Comparison of ENCODE assay signal across 9 cellular contexts in the genomic region with DNA sequence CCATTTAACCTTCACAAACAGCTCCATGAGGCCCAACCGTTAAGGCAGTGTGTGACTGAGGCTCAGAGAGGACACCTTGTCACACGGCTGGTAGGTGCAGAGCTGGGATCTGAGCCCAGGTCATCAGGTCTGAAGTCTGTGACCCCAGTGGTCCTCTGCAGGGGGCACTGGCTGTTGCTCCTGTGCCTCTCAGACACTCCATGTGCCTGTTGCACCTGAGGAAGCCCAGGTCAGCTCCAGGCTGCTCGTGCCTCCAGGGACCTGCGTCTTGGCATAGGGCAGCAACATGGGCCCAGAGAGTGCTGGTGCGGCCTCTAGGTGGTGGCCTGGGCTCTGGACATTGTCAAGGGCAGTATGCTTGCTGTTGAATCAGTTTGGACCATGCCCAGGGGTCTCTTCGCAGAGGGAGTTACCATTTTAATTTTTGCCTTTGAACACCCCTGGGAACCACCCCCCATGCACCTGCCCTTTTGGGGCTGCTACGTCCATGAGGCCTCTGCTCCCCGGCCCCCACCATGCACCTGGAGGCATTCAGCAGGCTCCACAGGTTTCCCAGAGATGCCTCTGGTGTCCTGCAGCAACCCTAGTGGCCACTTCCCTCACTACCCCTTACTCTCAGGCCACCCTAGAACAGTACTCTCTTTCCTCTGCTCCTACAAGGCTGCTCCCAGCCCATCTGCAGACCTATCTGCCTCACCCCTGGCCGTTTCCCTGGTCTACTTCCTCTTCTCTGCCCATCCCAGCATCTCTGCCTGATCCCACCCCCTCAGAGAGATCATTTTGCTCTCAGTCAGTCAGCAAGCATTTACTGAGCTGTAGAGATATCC. TPM values are rescaled to one million over a fixed set of nuclear protein-coding genes. Genes with fewer than 3 reads are reported as not detected.
DNase-seq lines count a peak whose midpoint lies in the region; ATAC-seq and TF ChIP-seq lines count a peak whose summit lies in the region.
"Had no signal": no experiment of that assay in that cellular context is flagged by ENCODE, and none has a peak within 500 bp of the region (broad histone marks: within the 10 kb centered on the region; RNA-seq: fewer than 3 reads in every experiment).

No MANE protein-coding gene starts in this region.

- TF ChIP-seq CTCF in AG04450 (IDR thresholded peaks at IDR 0.05; ENCODE audit: low read depth, low read length) (peak; percentile 59), GM12875 (IDR thresholded peaks at IDR 0.05; ENCODE audit: borderline replicate concordance, insufficient read depth, low read depth, low read length) (peak; percentile 51; the same call in 1 of the 2 replicates), glutamatergic neuron (IDR thresholded peaks at IDR 0.05; ENCODE audit: partially characterized antibody, unreplicated experiment) (peak; percentile 41)

- H3K9me3 Mint-ChIP-seq in T-helper 2 cell treated with Interferon-gamma antibody and Interleukin-4, amounts not matched to agents 5 μg/mL and 100 μg/mL, for 36 hours = no peaks in the 10 kb centered on the region
- peaks cover 6% of the 10 kb centered on the region for H3K9me3 Mint-ChIP-seq in glutamatergic neuron (ENCODE audit: unreplicated experiment)

- CTCF ChIA-PET in AG04450 (lab: Charles Lee) = interaction anchor here (0.6 to 21.6 kb wide), 6 partner anchors 12 to 232 kb away, joined by 3 to 535 read pairs (median 4); partner anchors contain the start of gene AHCYL1

- peak overlapping the region; percentile 93 for H3K27ac Mint-ChIP-seq in T-helper 2 cell treated with Interferon-gamma antibody and Interleukin-4, amounts not matched to agents 5 μg/mL and 100 μg/mL, for 36 hours
- no peak overlapping the region for H3K27ac Mint-ChIP-seq in glutamatergic neuron (ENCODE audit: unreplicated experiment)

- ATAC-seq in GM21423 (IDR thresholded peaks at IDR 0.05; ENCODE audit: unreplicated experiment) (no peak), GM18511 (IDR thresholded peaks at IDR 0.05; ENCODE audit: unreplicated experiment) (no peak), GM18858 (IDR thresholded peaks at IDR 0.05; ENCODE audit: unreplicated experiment) (no peak)

- peaks cover 2% of the 10 kb centered on the region for H3K27me3 ChIP-seq in AG04450 (ENCODE audit: control insufficient read depth, insufficient read depth, low read length)

- H3K27me3 Mint-ChIP-seq in T-helper 2 cell treated with Interferon-gamma antibody and Interleukin-4, amounts not matched to agents 5 μg/mL and 100 μg/mL, for 36 hours (ENCODE audit: low read depth) = no peaks in the 10 kb centered on the region
- H3K27me3 Mint-ChIP-seq in glutamatergic neuron (ENCODE audit: unreplicated experiment) = peaks cover 6% of the 10 kb centered on the region

- no peak overlapping the region for H3K27ac ChIP-seq in AG04450 (ENCODE audit: low read depth, low read length)

- H3K9me3 ChIP-seq in AG04450 (ENCODE audit: control insufficient read depth, insufficient read depth, low read length) = peaks cover 8% of the 10 kb centered on the region

- no peak for DNase-seq in AG04450 (ENCODE audit: low read depth, low spot score)
- DNase-seq in T-helper 2 cell treated with Interferon-gamma antibody and Interleukin-4, amounts not matched to agents 5 μg/mL and 100 μg/mL, for 36 hours (ENCODE audit: low spot score) = no peak
- no peak for DNase-seq in glutamatergic neuron
- DNase-seq in epidermal melanocyte (ENCODE audit: insufficient read length, low spot score) = no peak

- POLR2A ChIA-PET in AG04450 (lab: Yijun Ruan, JAX) = no interaction called here

- H3K4me3 Mint-ChIP-seq in T-helper 2 cell treated with Interferon-gamma antibody and Interleukin-4, amounts not matched to agents 5 μg/mL and 100 μg/mL, for 36 hours = peak overlapping the region; percentile 17
- H3K4me3 Mint-ChIP-seq in glutamatergic neuron (ENCODE audit: unreplicated experiment) = no peak overlapping the region

- H3K36me3 Mint-ChIP-seq in T-helper 2 cell treated with Interferon-gamma antibody and Interleukin-4, amounts not matched to agents 5 μg/mL and 100 μg/mL, for 36 hours (ENCODE audit: low read depth) = no peaks in the 10 kb centered on the region
- no peaks in the 10 kb centered on the region for H3K36me3 Mint-ChIP-seq in glutamatergic neuron (ENCODE audit: unreplicated experiment)

- no peak overlapping the region for H3K4me3 ChIP-seq in AG04450 (ENCODE audit: low read depth, low read length)
- no peak overlapping the region for H3K4me3 ChIP-seq in GM12875 (ENCODE audit: low read depth, low read length)

- H3K4me1 Mint-ChIP-seq in T-helper 2 cell treated with Interferon-gamma antibody and Interleukin-4, amounts not matched to agents 5 μg/mL and 100 μg/mL, for 36 hours (ENCODE audit: low read depth) = peaks cover 49% of the 10 kb centered on the region
- H3K4me1 Mint-ChIP-seq in glutamatergic neuron (ENCODE audit: low read depth, unreplicated experiment) = peaks cover 3% of the 10 kb centered on the region

RNA-seq across cellular contexts. Expression of gene EPS8L3, which starts 25.2 kb away (rescaled TPM):
- not detected in 2 replicates for polyA plus RNA-seq in AG04450 (2011; rRNA removed)
- not detected in 2 replicates for polyA minus RNA-seq in AG04450 (2011; rRNA and poly(A)+ RNA removed)
- total RNA-seq in glutamatergic neuron (ENCODE audit: unreplicated experiment) = not detected
- total RNA-seq: aorta had no signal

RNA-seq across cellular contexts. Expression of gene GSTM3, which starts 48.1 kb away (rescaled TPM):
- 271 and 299 TPM in 2 replicates for polyA plus RNA-seq in AG04450 (2011; rRNA removed)
- polyA minus RNA-seq in AG04450 (2011; rRNA and poly(A)+ RNA removed) = 77.5 and 85.5 TPM in 2 replicates
- total RNA-seq in glutamatergic neuron (ENCODE audit: unreplicated experiment) = 8.3 TPM
